20 cellular contexts compared by ENCODE assay signal in the genomic region with DNA sequence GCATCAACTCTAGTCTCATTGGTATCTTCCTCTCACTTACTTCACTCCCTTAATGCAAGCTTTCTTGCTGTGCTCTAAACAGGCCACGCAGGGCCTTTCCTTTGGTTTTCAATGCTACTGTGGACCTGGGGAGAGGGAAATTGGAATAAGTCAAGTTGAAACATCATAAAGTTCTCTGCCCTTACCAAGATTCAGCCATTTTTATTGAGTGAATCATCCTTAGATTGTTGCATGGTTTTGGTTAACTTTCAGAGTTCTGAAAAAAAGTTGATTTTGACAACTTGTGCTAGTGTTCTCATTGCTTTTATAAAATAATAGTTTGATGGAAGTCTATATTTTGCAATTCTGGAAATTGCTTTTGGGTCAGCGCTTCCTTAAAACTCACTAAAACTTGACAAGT.
"Had no signal": no experiment of that assay in that cellular context is flagged by ENCODE, and none has a peak within 500 bp of the region (broad histone marks: within the 10 kb centered on the region; RNA-seq: fewer than 3 reads in every experiment).

No MANE protein-coding gene starts in this region.

- H3K4me1 ChIP-seq: heart left ventricle, lower lobe of right lung, right atrium auricular region, stomach, testis had no signal

- ATAC-seq: activated CD8-positive, alpha-beta T cell treated with anti-CD3 and anti-CD28 coated beads, Interleukin-2, amount 10 ng/mL, durations not matched to agents 7 days and 5 days; activated T-cell treated with anti-CD3 and anti-CD28 coated beads, Interleukin-2, amount 50 U/mL, for 72 hours; heart left ventricle; left cardiac atrium; lower lobe of right lung; T-helper 17 cell; upper lobe of right lung had no signal

- H3K36me3 ChIP-seq: heart left ventricle, lower lobe of right lung, right atrium auricular region, spleen, stomach, upper lobe of right lung had no signal

- H3K27me3 ChIP-seq: heart left ventricle, right atrium auricular region, spleen, stomach, testis, upper lobe of right lung had no signal

- DNase-seq: activated B cell treated with CpG ODN at 0.5 μM for 24 hours; activated CD4-positive, alpha-beta T cell treated with anti-CD3 and anti-CD28 coated beads for 48 hours; activated CD8-positive, alpha-beta memory T cell treated with anti-CD3 and anti-CD28 coated beads, Interleukin-2, amount 50 U/mL, for 4 hours; activated CD8-positive, alpha-beta T cell treated with anti-CD3 and anti-CD28 coated beads, Interleukin-2, amount 10 ng/mL, durations not matched to agents 7 days and 5 days; activated naive CD8-positive, alpha-beta T cell treated with anti-CD3 and anti-CD28 coated beads for 36 hours; activated T-cell treated with anti-CD3 and anti-CD28 coated beads, Interleukin-2, amount 50 U/mL, for 72 hours; dermis blood vessel endothelial cell; foreskin melanocyte; heart left ventricle; immature natural killer cell; left cardiac atrium; lower lobe of right lung; midbrain; spleen; stomach; T-helper 17 cell; testis; upper lobe of right lung had no signal

- H3K4me3 ChIP-seq: heart left ventricle, lower lobe of right lung, right atrium auricular region, spleen, stomach, testis, upper lobe of right lung had no signal

- H3K9me3 ChIP-seq: heart left ventricle, lower lobe of right lung, right atrium auricular region, spleen, stomach, testis, upper lobe of right lung had no signal

- FAIRE-seq: bronchial epithelial cell had no signal

- H3K27ac ChIP-seq: heart left ventricle, lower lobe of right lung, right atrium auricular region, spleen, stomach, testis, upper lobe of right lung had no signal
